ENCODE assay signal across 9 cellular contexts in genomic region chr21:42474043-42474831, GRCh38. TPM values are rescaled to one million over a fixed set of nuclear protein-coding genes. Genes with fewer than 3 reads are reported as not detected.
DNase-seq lines count a peak whose midpoint lies in the region; ATAC-seq and TF ChIP-seq lines count a peak whose summit lies in the region.
"Had no signal": no experiment of that assay in that cellular context is flagged by ENCODE, and none has a peak within 500 bp of the region (broad histone marks: within the 10 kb centered on the region; RNA-seq: fewer than 3 reads in every experiment).

No MANE protein-coding gene starts in this region.

- H3K9me3 Mint-ChIP-seq in activated CD8-positive, alpha-beta T cell treated with anti-CD3 and anti-CD28 coated beads, Interleukin-2, amount 10 ng/mL, durations not matched to agents 7 days and 5 days (ENCODE audit: insufficient read depth): no peaks in the 10 kb centered on the region

- H2AFZ ChIP-seq in GM23248 (no peak overlapping the region), osteoblast (ENCODE audit: low read length) (no peak overlapping the region)

- no peaks in the 10 kb centered on the region for H3K9me2 ChIP-seq in GM23248 (ENCODE audit: insufficient read depth)

- H3K27ac ChIP-seq in GM23248: no peak overlapping the region
- peak overlapping the region; percentile 54 for H3K27ac ChIP-seq in RWPE2 (ENCODE audit: poor library complexity, severe bottlenecking)
- no peak overlapping the region for H3K27ac ChIP-seq in osteoblast (ENCODE audit: low read depth, low read length)
- H3K27ac ChIP-seq: KMS-11 had no signal

- TF ChIP-seq CTCF in GM06990 (IDR thresholded peaks at IDR 0.05; ENCODE audit: insufficient read depth, low read length, poor library complexity, severe bottlenecking) (no peak), RWPE2 (IDR thresholded peaks at IDR 0.05; ENCODE audit: poor library complexity, severe bottlenecking) (no peak), osteoblast (IDR thresholded peaks at IDR 0.05; ENCODE audit: extremely low read depth, low read depth, low read length) (no peak)

- DNase-seq in GM06990 (ENCODE audit: extremely low read depth, insufficient read length) (peak; percentile 40), GM23248 (peak; percentile 35), RWPE2 (ENCODE audit: low spot score) (no peak), left kidney (ENCODE audit: low read depth, low spot score) (peak; percentile 41), osteoblast (ENCODE audit: insufficient read length, low spot score, missing footprints) (no peak)
- no peak for DNase-seq in activated CD8-positive, alpha-beta T cell treated with anti-CD3 and anti-CD28 coated beads, Interleukin-2, amount 10 ng/mL, durations not matched to agents 7 days and 5 days
- DNase-seq in activated effector memory CD4-positive, alpha-beta T cell treated with anti-CD3 and anti-CD28 coated beads, Interleukin-2, amount 50 U/mL, for 16 hours: no peak

- H3K9me3 ChIP-seq in GM23248 (ENCODE audit: low read depth) (no peaks in the 10 kb centered on the region), RWPE2 (ENCODE audit: severe bottlenecking) (no peaks in the 10 kb centered on the region), osteoblast (ENCODE audit: low read depth, low read length) (no peaks in the 10 kb centered on the region)

- ATAC-seq in RWPE2 (ENCODE audit: low read depth): peak; percentile 93
- no peak for ATAC-seq in activated CD8-positive, alpha-beta T cell treated with anti-CD3 and anti-CD28 coated beads, Interleukin-2, amount 10 ng/mL, durations not matched to agents 7 days and 5 days
- ATAC-seq in HG03097 (IDR thresholded peaks at IDR 0.05; ENCODE audit: low FRiP score, unreplicated experiment): no peak

- H3K9ac ChIP-seq in GM23248: no peak overlapping the region
- H3K9ac ChIP-seq: KMS-11 had no signal

- no peaks in the 10 kb centered on the region for H3F3A ChIP-seq in GM23248 (ENCODE audit: insufficient read depth)

- H3K4me3 ChIP-seq in GM06990 (replicated peaks; ENCODE audit: low read depth, low read length) (no peak overlapping the region), GM23248 (no peak overlapping the region), RWPE2 (ENCODE audit: severe bottlenecking) (no peak overlapping the region), osteoblast (ENCODE audit: insufficient read depth, low read length) (no peak overlapping the region)

- no peaks in the 10 kb centered on the region for H3K27me3 ChIP-seq in GM06990 (replicated peaks; ENCODE audit: control insufficient read depth, insufficient read depth, low read length)
- H3K27me3 ChIP-seq in GM23248 (replicated peaks; ENCODE audit: insufficient read depth): peaks cover 7% of the 10 kb centered on the region; the same call in 1 of the 2 replicates
- H3K27me3 ChIP-seq in RWPE2 (ENCODE audit: insufficient read depth, poor library complexity, severe bottlenecking): no peaks in the 10 kb centered on the region
- H3K27me3 ChIP-seq in osteoblast (ENCODE audit: insufficient read depth, low read length): no peaks in the 10 kb centered on the region

- peaks cover 11% of the 10 kb centered on the region for H3K27me3 Mint-ChIP-seq in activated CD8-positive, alpha-beta T cell treated with anti-CD3 and anti-CD28 coated beads, Interleukin-2, amount 10 ng/mL, durations not matched to agents 7 days and 5 days (ENCODE audit: low read depth)

- H3K4me2 ChIP-seq in GM23248 (ENCODE audit: unreplicated experiment): no peak overlapping the region
- H3K4me2 ChIP-seq in osteoblast (ENCODE audit: insufficient read depth, low read length): no peak overlapping the region
- H3K4me2 ChIP-seq: KMS-11 had no signal

- H3K27ac Mint-ChIP-seq in activated CD8-positive, alpha-beta T cell treated with anti-CD3 and anti-CD28 coated beads, Interleukin-2, amount 10 ng/mL, durations not matched to agents 7 days and 5 days: no peak overlapping the region

- H3K4me1 Mint-ChIP-seq in activated CD8-positive, alpha-beta T cell treated with anti-CD3 and anti-CD28 coated beads, Interleukin-2, amount 10 ng/mL, durations not matched to agents 7 days and 5 days (ENCODE audit: low read depth): no peaks in the 10 kb centered on the region

- H3K36me3 ChIP-seq in GM06990 (ENCODE audit: control insufficient read depth, insufficient read depth, low read length) (no peaks in the 10 kb centered on the region), GM23248 (ENCODE audit: low read depth) (no peaks in the 10 kb centered on the region), RWPE2 (ENCODE audit: low read depth) (no peaks in the 10 kb centered on the region), osteoblast (ENCODE audit: insufficient read depth, low read length) (no peaks in the 10 kb centered on the region)

- H3K4me3 Mint-ChIP-seq in activated CD8-positive, alpha-beta T cell treated with anti-CD3 and anti-CD28 coated beads, Interleukin-2, amount 10 ng/mL, durations not matched to agents 7 days and 5 days: no peak overlapping the region

- WGBS in GM23248 (ENCODE audit: low coverage in 1 of 2, low lambda C conversion rate in 2 of 2, missing lambda C conversion rate in 2 of 2), 2 experiments: 55 to 59% methylated on average over 14 of the region's 14 CpGs

- in situ Hi-C loops in GM23248 (cut with MboI): no loop called here

- CTCF ChIA-PET in activated CD8-positive, alpha-beta T cell treated with anti-CD3 and anti-CD28 coated beads, Interleukin-2, amount 10 ng/mL, durations not matched to agents 7 days and 5 days (lab: Charles Lee): interaction anchor here (1.3 kb wide), 1 partner anchor 329 kb away, joined by 3 read pairs; no protein-coding TSS in a partner anchor

- H4K20me1 ChIP-seq in GM23248 (ENCODE audit: insufficient read depth) (no peaks in the 10 kb centered on the region), osteoblast (ENCODE audit: insufficient read depth, low read length) (no peaks in the 10 kb centered on the region)

- H3K36me3 Mint-ChIP-seq in activated CD8-positive, alpha-beta T cell treated with anti-CD3 and anti-CD28 coated beads, Interleukin-2, amount 10 ng/mL, durations not matched to agents 7 days and 5 days (ENCODE audit: low read depth): no peaks in the 10 kb centered on the region

- POLR2A ChIA-PET in activated CD8-positive, alpha-beta T cell treated with anti-CD3 and anti-CD28 coated beads, Interleukin-2, amount 10 ng/mL, durations not matched to agents 7 days and 5 days (lab: Charles Lee): no interaction called here

- H3K4me1 ChIP-seq in GM23248 (ENCODE audit: insufficient read depth): no peaks in the 10 kb centered on the region
- H3K4me1 ChIP-seq in RWPE2 (ENCODE audit: insufficient read depth, poor library complexity, severe bottlenecking): peaks cover 16% of the 10 kb centered on the region
- peaks cover 4% of the 10 kb centered on the region for H3K4me1 ChIP-seq in osteoblast (ENCODE audit: insufficient read depth, low read length)

- no peaks in the 10 kb centered on the region for H3K79me2 ChIP-seq in GM23248 (ENCODE audit: insufficient read depth)
- no peaks in the 10 kb centered on the region for H3K79me2 ChIP-seq in osteoblast (ENCODE audit: insufficient read depth, low read length)

RNA-seq across cellular contexts. Expression of gene RSPH1, which starts 21.8 kb away (rescaled TPM):
- 0.32 TPM in 1 of 2 replicates, not detected in the other for total RNA-seq in GM23248 (2014; rRNA removed; shearing (Covaris generic))
- polyA plus RNA-seq in GM23248 (2016; fragmentation: Nextera tagmentation; extraction: Ambion mirVana): 0.14 TPM in 1 of 2 replicates, not detected in the other
- 0.29 TPM in 1 of 2 replicates, not detected in the other for total RNA-seq in osteoblast
- total RNA-seq in activated CD8-positive, alpha-beta T cell treated with anti-CD3 and anti-CD28 coated beads, Interleukin-2, amount 10 ng/mL, durations not matched to agents 7 days and 5 days: not detected

RNA-seq across cellular contexts. Expression of gene SLC37A1, which starts 39.4 kb away (rescaled TPM):
- total RNA-seq in GM23248 (2014; rRNA removed; shearing (Covaris generic)): not detected in 2 replicates
- 0.23 TPM in 1 of 2 replicates, not detected in the other for polyA plus RNA-seq in GM23248 (2016; fragmentation: Nextera tagmentation; extraction: Ambion mirVana)
- 5.9 and 6.9 TPM in 2 replicates for total RNA-seq in osteoblast
- total RNA-seq in activated CD8-positive, alpha-beta T cell treated with anti-CD3 and anti-CD28 coated beads, Interleukin-2, amount 10 ng/mL, durations not matched to agents 7 days and 5 days: 10 to 100 TPM; 18.9 to 19.2 TPM

Comparison
In these comparisons a context has a peak if more than half of its experiments do, and no peak if none do; other contexts are left out.
1. DNase-seq: peak in GM06990 (single experiment), GM23248 (single experiment) and left kidney (single experiment); none in RWPE2 (single experiment), osteoblast (single experiment), activated CD8-positive, alpha-beta T cell treated with anti-CD3 and anti-CD28 coated beads, Interleukin-2, amount 10 ng/mL, durations not matched to agents 7 days and 5 days (single experiment) and activated effector memory CD4-positive, alpha-beta T cell treated with anti-CD3 and anti-CD28 coated beads, Interleukin-2, amount 50 U/mL, for 16 hours (single experiment).